16 cellular contexts compared by ENCODE assay signal in the genomic region with DNA sequence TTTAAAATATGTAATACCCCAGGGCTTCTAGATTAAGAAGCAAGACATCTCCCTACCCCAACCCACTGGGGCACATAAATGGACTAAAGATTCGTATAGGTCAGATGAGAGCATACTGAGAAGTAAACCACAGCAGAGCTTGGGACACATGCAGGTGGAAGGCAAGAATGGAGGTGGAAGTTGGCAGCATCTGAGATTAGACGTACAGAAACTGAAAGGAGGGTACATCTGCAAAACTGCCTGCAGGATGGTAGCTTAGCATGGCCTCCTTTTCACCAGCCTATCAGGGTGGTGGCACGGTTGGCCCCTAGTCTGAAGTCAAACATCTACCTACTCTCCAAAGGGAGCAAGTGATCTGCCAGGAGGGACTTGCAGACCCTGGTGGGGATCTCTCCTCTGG.
DNase-seq lines count a peak whose midpoint lies in the region; ATAC-seq and TF ChIP-seq lines count a peak whose summit lies in the region.
"Had no signal": no experiment of that assay in that cellular context is flagged by ENCODE, and none has a peak within 500 bp of the region (broad histone marks: within the 10 kb centered on the region; RNA-seq: fewer than 3 reads in every experiment).

No MANE protein-coding gene starts in this region.

- H3K4me2 ChIP-seq in MM.1S (ENCODE audit: low read depth, low read length): peak overlapping the region; percentile 62

- WGBS in ovary, 3 donors: 94 to 98% (median 97%) methylated on average over 3 of the region's 3 CpGs

- H4K20me1 ChIP-seq in MM.1S (ENCODE audit: insufficient read depth, low read length): no peaks in the 10 kb centered on the region

- no peaks in the 10 kb centered on the region for H3K9me2 ChIP-seq in MM.1S (replicated peaks; ENCODE audit: insufficient read depth, low read length)

- TF ChIP-seq CTCF in MM.1S (IDR thresholded peaks at IDR 0.05; ENCODE audit: low read length) (no peak), ovary (IDR thresholded peaks at IDR 0.05) (no peak)

- H3K4me1 ChIP-seq in MM.1S (ENCODE audit: low read length) (peaks cover 35% of the 10 kb centered on the region), ovary (ENCODE audit: insufficient read depth) (peaks cover 31% of the 10 kb centered on the region)
- H3K4me1 ChIP-seq in effector memory CD4-positive, alpha-beta T cell (ENCODE audit: control insufficient read depth, insufficient read depth, low read length, poor library complexity, severe bottlenecking): no peaks in the 10 kb centered on the region

- DNase-seq in MM.1S: peak; percentile 88
- DNase-seq in ovary: no peak
- DNase-seq in effector CD4-positive, alpha-beta T cell: no peak
- no peak for DNase-seq in effector memory CD4-positive, alpha-beta T cell
- DNase-seq: CD8-positive, alpha-beta T cell; COR-L47; DND-41; GDM1; GM23248; H7; Karpas-422 had no signal

- TF ChIP-seq POLR2A in ovary (IDR thresholded peaks at IDR 0.05): no peak

- H3K9me3 ChIP-seq in MM.1S (replicated peaks; ENCODE audit: insufficient read depth, low read length) (no peaks in the 10 kb centered on the region), ovary (no peaks in the 10 kb centered on the region)
- H3K9me3 ChIP-seq in effector memory CD4-positive, alpha-beta T cell (ENCODE audit: control insufficient read depth, low read length): no peaks in the 10 kb centered on the region

- peaks cover 95% of the 10 kb centered on the region for H3K79me2 ChIP-seq in MM.1S (ENCODE audit: low read length)

- H3F3A ChIP-seq in MM.1S (ENCODE audit: insufficient read depth, low read length): peaks cover 21% of the 10 kb centered on the region

- peak overlapping the region; percentile 31; the same call in 1 of the 2 replicates for H3K9ac ChIP-seq in MM.1S (ENCODE audit: low read length)
- H3K9ac ChIP-seq: GM23248 had no signal

- ATAC-seq in GM18498 (IDR thresholded peaks at IDR 0.05; ENCODE audit: unreplicated experiment) (peak; percentile 63), GM19324 (IDR thresholded peaks at IDR 0.05; ENCODE audit: low FRiP score, unreplicated experiment) (peak; percentile 81), GM21390 (IDR thresholded peaks at IDR 0.05; ENCODE audit: unreplicated experiment) (no peak)
- ATAC-seq: CD8-positive, alpha-beta T cell; HepG2 had no signal

- H3K36me3 ChIP-seq in MM.1S (replicated peaks; ENCODE audit: insufficient read depth, low read length) (no peaks in the 10 kb centered on the region), ovary (no peaks in the 10 kb centered on the region)
- H3K36me3 ChIP-seq in effector memory CD4-positive, alpha-beta T cell (ENCODE audit: control insufficient read depth, insufficient read depth, low read length): no peaks in the 10 kb centered on the region

- no peak overlapping the region for H2AFZ ChIP-seq in MM.1S (ENCODE audit: low read length)
- H2AFZ ChIP-seq: GM23248 had no signal

- peak overlapping the region; percentile 43 for H3K4me3 ChIP-seq in MM.1S (ENCODE audit: low read length)
- H3K4me3 ChIP-seq in ovary: no peak overlapping the region
- no peak overlapping the region for H3K4me3 ChIP-seq in effector memory CD4-positive, alpha-beta T cell (ENCODE audit: insufficient read depth, low read depth, low read length, poor library complexity, severe bottlenecking)
- H3K4me3 ChIP-seq: GM23248 had no signal

- H3K27me3 ChIP-seq in MM.1S (replicated peaks; ENCODE audit: insufficient read depth, low read length): no peaks in the 10 kb centered on the region
- no peaks in the 10 kb centered on the region for H3K27me3 ChIP-seq in ovary
- H3K27me3 ChIP-seq in effector memory CD4-positive, alpha-beta T cell (replicated peaks; ENCODE audit: control insufficient read depth, insufficient read depth, low read length, poor library complexity, severe bottlenecking): no peaks in the 10 kb centered on the region

- intact Hi-C loops in ovary (cut with DNase I): no loop called here

- H3K27ac ChIP-seq in MM.1S (ENCODE audit: low read length): peak overlapping the region; percentile 84
- peak overlapping the region; percentile 14 to 22 for H3K27ac ChIP-seq in ovary
- no peak overlapping the region for H3K27ac ChIP-seq in effector memory CD4-positive, alpha-beta T cell (ENCODE audit: insufficient read depth, low read length, poor library complexity, severe bottlenecking)
- H3K27ac ChIP-seq: 22Rv1, GM23248 had no signal

- TF ChIP-seq EP300 in ovary (IDR thresholded peaks at IDR 0.05): no peak
